In genomic region chr7:100965723-100966541, GRCh38 we compare ENCODE assay signal across 1 cellular context.
A peak's percentile ranks its signal among the peaks of the same experiment; 100 is the strongest.
TF ChIP-seq lines count a peak whose summit lies in the region.

No MANE protein-coding gene starts in this region.

TF ChIP-seq in GM12878, 131 proteins besides CTCF, POLR2A, EP300 and RAD21 (continued from another document):
- TF ChIP-seq PKNOX1 (IDR thresholded peaks at IDR 0.05): no peak
- no peak for TF ChIP-seq IRF3 (IDR thresholded peaks at IDR 0.05)
- TF ChIP-seq CEBPZ (IDR thresholded peaks at IDR 0.05; ENCODE audit: low read depth, low read length): no peak
- no peak for TF ChIP-seq HDAC6 (IDR thresholded peaks at IDR 0.05; ENCODE audit: unreplicated experiment)
- no peak for TF ChIP-seq MYC (IDR thresholded peaks at IDR 0.05; ENCODE audit: insufficient read depth, insufficient read length, insufficient replicate concordance, low read length, severe bottlenecking)
- TF ChIP-seq TAF1 (IDR thresholded peaks at IDR 0.05; ENCODE audit: borderline replicate concordance, low read depth, low read length): no peak
- no peak for TF ChIP-seq LARP7 (IDR thresholded peaks at IDR 0.05)
- TF ChIP-seq ZBTB11 (CRISPR knock-in tag; IDR thresholded peaks at IDR 0.05): no peak
- TF ChIP-seq HSF1 (IDR thresholded peaks at IDR 0.05; ENCODE audit: low read depth, low read length): no peak
- TF ChIP-seq EGR1 (IDR thresholded peaks at IDR 0.05; ENCODE audit: borderline replicate concordance in 1 of 2, low read depth in 2 of 2, low read length in 2 of 2): peak in 1 of 2 experiments; percentile 45; a peak in 2 of 3 replicates
- no peak for TF ChIP-seq TCF3 (IDR thresholded peaks at IDR 0.05; ENCODE audit: borderline replicate concordance, insufficient read depth, low read depth, low read length)
- TF ChIP-seq SUZ12 (IDR thresholded peaks at IDR 0.05; ENCODE audit: unreplicated experiment): peak; percentile 47
- no peak for TF ChIP-seq HDGF (IDR thresholded peaks at IDR 0.05)
- TF ChIP-seq MLLT1 (IDR thresholded peaks at IDR 0.05): no peak
- TF ChIP-seq SIN3A (IDR thresholded peaks at IDR 0.05; ENCODE audit: low read depth, low read length): no peak
- TF ChIP-seq POLR2AphosphoS5 (IDR thresholded peaks at IDR 0.05; ENCODE audit: low read length): no peak
- no peak for TF ChIP-seq PML (IDR thresholded peaks at IDR 0.05; ENCODE audit: low read length)
- TF ChIP-seq MTA2 (IDR thresholded peaks at IDR 0.05; ENCODE audit: low read depth): no peak
- TF ChIP-seq SREBF1 (IDR thresholded peaks at IDR 0.05; ENCODE audit: low read length): no peak
- TF ChIP-seq BHLHE40 (IDR thresholded peaks at IDR 0.05; ENCODE audit: borderline replicate concordance in 1 of 2, low read depth in 2 of 2, low read length in 1 of 2): peak in 1 of 2 experiments; percentile 53; a peak in 2 of 4 replicates
- no peak for TF ChIP-seq REST (IDR thresholded peaks at IDR 0.05; ENCODE audit: low read depth, low read length)
- TF ChIP-seq E4F1 (IDR thresholded peaks at IDR 0.05; ENCODE audit: borderline replicate concordance, partially characterized antibody): no peak
- TF ChIP-seq TCF12 (IDR thresholded peaks at IDR 0.05; ENCODE audit: low read depth, low read length): 0 out of 2 replicates have a peak, but pooled peaks have one; percentile 54
- TF ChIP-seq SMARCA5 (IDR thresholded peaks at IDR 0.05): peak; percentile 82
- TF ChIP-seq ZNF24 (IDR thresholded peaks at IDR 0.05): 0 out of 2 replicates have a peak, but pooled peaks have one; percentile 13
- TF ChIP-seq YY1 (IDR thresholded peaks at IDR 0.05; ENCODE audit: low read depth, low read length): peak; percentile 75
- TF ChIP-seq NR2F1 (conservative IDR thresholded peaks at IDR 0.05): peak; percentile 69; the same call in 1 of the 2 replicates
- TF ChIP-seq SMC3 (IDR thresholded peaks at IDR 0.05; ENCODE audit: borderline replicate concordance, low read length): peak; percentile 85
- TF ChIP-seq BCL3 (IDR thresholded peaks at IDR 0.05; ENCODE audit: borderline replicate concordance, insufficient read depth, low read depth, low read length, poor library complexity, severe bottlenecking): no peak
- TF ChIP-seq ZSCAN29 (IDR thresholded peaks at IDR 0.05): 0 out of 2 replicates have a peak, but pooled peaks have one; percentile 25
- TF ChIP-seq BCLAF1 (IDR thresholded peaks at IDR 0.05): no peak
- TF ChIP-seq ZNF384 (IDR thresholded peaks at IDR 0.05; ENCODE audit: borderline replicate concordance, low read depth, low read length): no peak
- TF ChIP-seq JUND (IDR thresholded peaks at IDR 0.05; ENCODE audit: low read depth, low read length): 0 out of 2 replicates have a peak, but pooled peaks have one; percentile 22
